In the genomic region with DNA sequence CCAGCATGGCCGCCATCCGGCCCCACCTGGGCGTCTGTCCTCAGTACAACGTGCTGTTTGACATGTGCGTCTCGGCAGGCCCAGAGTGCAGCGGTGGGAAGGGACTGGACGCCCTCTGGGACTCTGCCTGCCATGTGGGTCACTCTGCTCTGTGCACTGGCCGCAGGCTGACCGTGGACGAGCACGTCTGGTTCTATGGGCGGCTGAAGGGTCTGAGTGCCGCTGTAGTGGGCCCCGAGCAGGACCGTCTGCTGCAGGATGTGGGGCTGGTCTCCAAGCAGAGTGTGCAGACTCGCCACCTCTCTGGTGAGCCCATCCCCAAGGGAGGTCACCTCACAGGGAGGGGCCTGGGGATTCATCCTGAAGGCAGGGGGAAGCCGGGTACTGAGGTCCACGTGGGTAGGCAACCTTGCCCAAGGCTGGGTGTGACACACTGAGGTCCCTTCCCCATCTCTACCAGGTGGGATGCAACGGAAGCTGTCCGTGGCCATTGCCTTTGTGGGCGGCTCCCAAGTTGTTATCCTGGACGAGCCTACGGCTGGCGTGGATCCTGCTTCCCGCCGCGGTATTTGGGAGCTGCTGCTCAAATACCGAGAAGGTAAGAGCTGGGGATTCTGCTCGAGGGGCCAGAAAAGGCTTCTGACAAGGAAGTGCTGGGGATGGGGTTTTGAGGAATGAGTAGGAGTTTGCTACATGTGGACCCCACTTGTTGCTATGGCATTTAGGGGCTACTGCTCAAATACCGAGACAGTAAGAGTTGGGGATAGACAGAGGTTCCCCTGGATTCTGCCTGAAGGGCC, we compare ENCODE assay signal across 23 cellular contexts. TPM values are rescaled to one million over a fixed set of nuclear protein-coding genes. Genes with fewer than 3 reads are reported as not detected.
"Had no signal": no experiment of that assay in that cellular context is flagged by ENCODE, and none has a peak within 500 bp of the region (broad histone marks: within the 10 kb centered on the region; RNA-seq: fewer than 3 reads in every experiment).

No MANE protein-coding gene starts in this region.

- H3K79me2 ChIP-seq: hepatocyte had no signal

- DNase-seq: activated B cell treated with CpG ODN at 0.5 μM for 24 hours; activated CD4-positive, alpha-beta T cell treated with anti-CD3 and anti-CD28 coated beads, Interleukin-2, amount 50 U/mL, for 1 hour; activated effector memory CD4-positive, alpha-beta T cell treated with anti-CD3 and anti-CD28 coated beads, Interleukin-2, amount 50 U/mL, for 16 hours; amniotic stem cell; colonic mucosa; mammary epithelial cell; stimulated activated CD4-positive, alpha-beta T cell treated with anti-CD3 and anti-CD28 coated beads, Interleukin-4, amount 100 ng/mL, for 24 hours; stimulated activated CD8-positive, alpha-beta memory T cell treated with anti-CD3 and anti-CD28 coated beads, Interleukin-4, amount 100 ng/mL, for 48 hours; stimulated activated naive CD8-positive, alpha-beta T cell treated with anti-CD3 and anti-CD28 coated beads, Interleukin-15, Interleukin-2, amounts not matched to agents 100 U/mL and 50 U/mL, for 24 hours; T-helper 17 cell; transverse colon had no signal

- H3K9me3 ChIP-seq: colonic mucosa, prostate gland, transverse colon had no signal

- H3K4me3 ChIP-seq: colonic mucosa, hepatocyte, prostate gland, skin epidermis, transverse colon had no signal

- H3K27me3 Mint-ChIP-seq: activated B cell treated with CpG ODN at 0.5 μM for 24 hours; activated naive CD8-positive, alpha-beta T cell; natural killer cell treated with Interleukin-12 subunit alpha and Interleukin-12 subunit beta and Interleukin-15 and Interleukin-18, amount 100 ng/mL, for 72 hours; T-helper 17 cell had no signal

- H3K27ac ChIP-seq: colonic mucosa, hepatocyte, prostate gland, skin epidermis, transverse colon had no signal

- H3K27me3 ChIP-seq: colonic mucosa, hepatocyte, transverse colon had no signal

- H3K4me2 ChIP-seq: hepatocyte had no signal

- H3K9me3 Mint-ChIP-seq: activated B cell treated with CpG ODN at 0.5 μM for 24 hours; natural killer cell treated with Interleukin-12 subunit alpha and Interleukin-12 subunit beta and Interleukin-15 and Interleukin-18, amount 100 ng/mL, for 72 hours had no signal

- ATAC-seq: esophagus mucosa; left lobe of liver; natural killer cell treated with Interleukin-12 subunit alpha and Interleukin-12 subunit beta and Interleukin-15 and Interleukin-18, amount 100 ng/mL, for 72 hours; right cardiac atrium; stimulated activated naive CD8-positive, alpha-beta T cell treated with anti-CD3 and anti-CD28 coated beads, Interleukin-15, Interleukin-2, amounts not matched to agents 100 U/mL and 50 U/mL, for 24 hours; T-helper 17 cell had no signal

- H3K4me3 Mint-ChIP-seq: activated B cell treated with CpG ODN at 0.5 μM for 24 hours; activated naive CD8-positive, alpha-beta T cell; natural killer cell treated with Interleukin-12 subunit alpha and Interleukin-12 subunit beta and Interleukin-15 and Interleukin-18, amount 100 ng/mL, for 72 hours; T-helper 17 cell had no signal

- H3K36me3 Mint-ChIP-seq: activated naive CD8-positive, alpha-beta T cell; natural killer cell treated with Interleukin-12 subunit alpha and Interleukin-12 subunit beta and Interleukin-15 and Interleukin-18, amount 100 ng/mL, for 72 hours had no signal

- H3K27ac Mint-ChIP-seq: activated B cell treated with CpG ODN at 0.5 μM for 24 hours; activated naive CD8-positive, alpha-beta T cell; natural killer cell treated with Interleukin-12 subunit alpha and Interleukin-12 subunit beta and Interleukin-15 and Interleukin-18, amount 100 ng/mL, for 72 hours; T-helper 17 cell had no signal

- H3K4me1 ChIP-seq: colonic mucosa, prostate gland had no signal

- H3K36me3 ChIP-seq: colonic mucosa, prostate gland, transverse colon had no signal

RNA-seq across cellular contexts. Expression of gene RNU6-2, which starts 29.9 kb away (rescaled TPM):
- total RNA-seq: activated B cell treated with CpG ODN at 0.5 μM for 24 hours; activated CD8-positive, alpha-beta memory T cell treated with anti-CD3 and anti-CD28 coated beads for 36 hours; cardiac septum; colonic mucosa; esophagus mucosa; hepatocyte; left lobe of liver; mammary epithelial cell; natural killer cell treated with Interleukin-12 subunit alpha and Interleukin-12 subunit beta and Interleukin-15 and Interleukin-18, amount 100 ng/mL, for 72 hours; osteoblast; prostate gland; right cardiac atrium; T-helper 17 cell; transverse colon had no signal
- polyA plus RNA-seq: hepatocyte, keratinocyte, mammary epithelial cell, right cardiac atrium had no signal
